1 cellular context compared by ENCODE assay signal in genomic region chr11:120545813-120546212, GRCh38.
TF ChIP-seq lines count a peak whose summit lies in the region.

No MANE protein-coding gene starts in this region.

TF ChIP-seq in GM12878, 131 proteins besides CTCF, POLR2A, EP300 and RAD21:
- no peak for TF ChIP-seq BCLAF1 (IDR thresholded peaks at IDR 0.05)
- no peak for TF ChIP-seq TCF12 (IDR thresholded peaks at IDR 0.05; ENCODE audit: low read depth, low read length)
- TF ChIP-seq ESRRA (IDR thresholded peaks at IDR 0.05; ENCODE audit: low read length), result no peak
